In the genomic region with DNA sequence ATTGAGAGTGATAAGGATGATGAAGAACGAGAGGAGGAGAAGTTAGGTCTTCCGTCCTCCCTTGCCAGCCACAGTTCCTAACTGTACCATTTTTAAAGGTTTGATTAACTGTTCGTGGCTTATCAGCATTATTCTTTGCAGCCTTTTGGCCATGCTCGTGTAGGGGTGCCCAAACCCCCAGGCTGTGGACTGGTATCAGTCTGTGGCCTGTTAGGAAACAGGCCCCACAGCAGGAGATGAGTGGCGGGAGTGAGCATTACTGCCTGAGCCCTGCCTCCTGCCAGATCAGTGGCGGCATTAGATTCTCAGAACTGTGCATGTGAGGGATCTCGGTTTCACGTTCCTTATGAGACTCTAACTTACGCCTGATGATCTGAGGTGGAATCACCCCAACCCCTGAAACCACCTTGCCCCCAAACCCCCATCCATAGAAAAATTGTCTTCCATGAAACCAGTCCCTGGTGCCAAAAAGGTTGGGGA, we compare ENCODE assay signal across 26 cellular contexts.
"Had no signal": no experiment of that assay in that cellular context is flagged by ENCODE, and none has a peak within 500 bp of the region (broad histone marks: within the 10 kb centered on the region; RNA-seq: fewer than 3 reads in every experiment).

No MANE protein-coding gene starts in this region.

- H3K9me3 ChIP-seq: adrenal gland, body of pancreas, right atrium auricular region, transverse colon had no signal

- ATAC-seq: activated CD8-positive, alpha-beta memory T cell treated with anti-CD3 and anti-CD28 coated beads, Interleukin-2, amount 10 ng/mL, durations not matched to agents 7 days and 5 days; body of pancreas; left ventricle myocardium superior; natural killer cell treated with Interleukin-12 subunit alpha and Interleukin-12 subunit beta and Interleukin-15 and Interleukin-18, amount 100 ng/mL, for 72 hours had no signal

- H3K27ac ChIP-seq: adrenal gland, body of pancreas, right atrium auricular region, transverse colon had no signal

- H3K27ac Mint-ChIP-seq: activated CD8-positive, alpha-beta memory T cell treated with anti-CD3 and anti-CD28 coated beads, Interleukin-2, amount 10 ng/mL, durations not matched to agents 7 days and 5 days; activated naive CD4-positive, alpha-beta T cell treated with anti-CD3 and anti-CD28 coated beads, Interleukin-2, amount 50 U/mL, for 24 hours; activated T-cell treated with anti-CD3 and anti-CD28 coated beads, Interleukin-2, amount 50 U/mL, for 24 hours; memory B cell; natural killer cell treated with Interleukin-12 subunit alpha and Interleukin-12 subunit beta and Interleukin-15 and Interleukin-18, amount 100 ng/mL, for 72 hours; T-helper 2 cell treated with Interferon-gamma antibody and Interleukin-4, amounts not matched to agents 5 μg/mL and 100 μg/mL, for 36 hours had no signal

- H3K27me3 Mint-ChIP-seq: activated naive CD4-positive, alpha-beta T cell treated with anti-CD3 and anti-CD28 coated beads, Interleukin-2, amount 50 U/mL, for 24 hours; activated T-cell treated with anti-CD3 and anti-CD28 coated beads, Interleukin-2, amount 50 U/mL, for 24 hours; progenitor cell of endocrine pancreas had no signal

- H3K4me3 ChIP-seq: adrenal gland, body of pancreas, right atrium auricular region, transverse colon had no signal

- H3K4me1 Mint-ChIP-seq: activated CD8-positive, alpha-beta memory T cell treated with anti-CD3 and anti-CD28 coated beads, Interleukin-2, amount 10 ng/mL, durations not matched to agents 7 days and 5 days; activated naive CD4-positive, alpha-beta T cell treated with anti-CD3 and anti-CD28 coated beads, Interleukin-2, amount 50 U/mL, for 24 hours; central memory CD8-positive, alpha-beta T cell had no signal

- FAIRE-seq: endothelial cell of umbilical vein had no signal

- H3K36me3 ChIP-seq: adrenal gland, right atrium auricular region, transverse colon had no signal

- H3K27me3 ChIP-seq: adrenal gland, body of pancreas, right atrium auricular region, transverse colon had no signal

- H3K4me1 ChIP-seq: adrenal gland, right atrium auricular region, transverse colon had no signal

- DNase-seq: activated CD4-positive, alpha-beta T cell treated with anti-CD3 and anti-CD28 coated beads, Interleukin-2, amount 50 U/mL, for 48 hours; activated CD8-positive, alpha-beta memory T cell treated with anti-CD3 and anti-CD28 coated beads, Interleukin-2, amount 10 ng/mL, durations not matched to agents 7 days and 5 days; activated effector memory CD4-positive, alpha-beta T cell treated with Interleukin-2 at 50 U/mL for 16 hours; activated T-cell treated with anti-CD3 and anti-CD28 coated beads, Interleukin-2, amount 50 U/mL, for 24 hours; adrenal gland; body of pancreas; cortex of kidney; effector CD4-positive, alpha-beta T cell; foreskin fibroblast; hypothalamus; kidney glomerular epithelial cell; left ventricle myocardium superior; stimulated activated CD4-positive, alpha-beta T cell treated with anti-CD3 and anti-CD28 coated beads, Interleukin-15, amount 100 ng/mL, for 24 hours; stimulated activated CD4-positive, alpha-beta T cell treated with anti-CD3 and anti-CD28 coated beads, Interleukin-4, amount 100 ng/mL, for 1 hour; stimulated activated naive CD4-positive, alpha-beta T cell; substantia nigra; SW 1271; transverse colon had no signal

- H3K4me3 Mint-ChIP-seq: activated CD8-positive, alpha-beta memory T cell treated with anti-CD3 and anti-CD28 coated beads, Interleukin-2, amount 10 ng/mL, durations not matched to agents 7 days and 5 days; activated naive CD4-positive, alpha-beta T cell treated with anti-CD3 and anti-CD28 coated beads, Interleukin-2, amount 50 U/mL, for 24 hours; activated T-cell treated with anti-CD3 and anti-CD28 coated beads, Interleukin-2, amount 50 U/mL, for 24 hours; central memory CD8-positive, alpha-beta T cell; memory B cell; natural killer cell treated with Interleukin-12 subunit alpha and Interleukin-12 subunit beta and Interleukin-15 and Interleukin-18, amount 100 ng/mL, for 72 hours; T-helper 2 cell treated with Interferon-gamma antibody and Interleukin-4, amounts not matched to agents 5 μg/mL and 100 μg/mL, for 36 hours had no signal

- H3K9me3 Mint-ChIP-seq: T-helper 2 cell treated with Interferon-gamma antibody and Interleukin-4, amounts not matched to agents 5 μg/mL and 100 μg/mL, for 36 hours had no signal

- H3K36me3 Mint-ChIP-seq: activated CD8-positive, alpha-beta memory T cell treated with anti-CD3 and anti-CD28 coated beads, Interleukin-2, amount 10 ng/mL, durations not matched to agents 7 days and 5 days; memory B cell had no signal
